In genomic region chr12:67268896-67269631, GRCh38 we compare ENCODE assay signal across 8 cellular contexts. TPM values are rescaled to one million over a fixed set of nuclear protein-coding genes. Genes with fewer than 3 reads are reported as not detected.
A peak's percentile ranks its signal among the peaks of the same experiment; 100 is the strongest.
DNase-seq lines count a peak whose midpoint lies in the region; ATAC-seq and TF ChIP-seq lines count a peak whose summit lies in the region.

Gene CAND1 (plus strand): TSS chr12:67269358. CDS start chr12:67269718, 360 bp downstream.

- no peak for TF ChIP-seq EP300 in upper lobe of left lung (IDR thresholded peaks at IDR 0.05)

- TF ChIP-seq CTCF in GM13976 (IDR thresholded peaks at IDR 0.05; ENCODE audit: borderline replicate concordance, control extremely low read depth, extremely low read depth, insufficient read depth, missing control alignments) = peak; percentile 13
- peak in 4 of 12 donors; percentile 12 to 51 (median 31) for TF ChIP-seq CTCF in heart left ventricle (IDR thresholded peaks at IDR 0.05)
- peak in 2 of 6 experiments; percentile 23 to 40 for TF ChIP-seq CTCF in upper lobe of left lung (IDR thresholded peaks at IDR 0.05)

- in situ Hi-C loops in GM13976 (cut with MboI; ENCODE audit: low sequenced_read_pairs, unreplicated experiment) = no loop called here

- H3K27me3 ChIP-seq in heart left ventricle (no peaks in the 10 kb centered on the region), upper lobe of left lung (no peaks in the 10 kb centered on the region)

- TF ChIP-seq POLR2A in heart left ventricle (IDR thresholded peaks at IDR 0.05) (peak in 1 of 2 donors; percentile 88), upper lobe of left lung (IDR thresholded peaks at IDR 0.05) (peak in 2 of 4 donors; percentile 71 to 94)

- H3K4me1 ChIP-seq in heart left ventricle (peaks cover 3 to 46% (median 33%) of the 10 kb centered on the region in 12 donors), upper lobe of left lung (peaks cover 14 to 33% (median 31%) of the 10 kb centered on the region in 4 donors)

- no peaks in the 10 kb centered on the region for H3K9me3 ChIP-seq in heart left ventricle
- no peaks in the 10 kb centered on the region for H3K9me3 ChIP-seq in upper lobe of left lung

- 0% methylated on average over 37 to 61 of the region's 61 CpGs for WGBS in heart left ventricle, 4 donors
- 0% methylated on average over 33 to 37 of the region's 61 CpGs for WGBS in upper lobe of left lung, 2 donors

- DNase-seq in GM13976 (ENCODE audit: low spot score) (peak; percentile 93), NCI-H146 (lab: John Stamatoyannopoulos, UW) (peak; percentile 98), T-helper 1 cell (peak; percentile 91 to 98 (median 95)), amniotic epithelial cell (ENCODE audit: low read depth) (peak; percentile 99), heart left ventricle (peak; percentile 97 to 98 (median 98)), posterior cingulate gyrus (peak; percentile 96 to 100 (median 97)), upper lobe of left lung (peak; percentile 96 to 98)

- peak within 1 kb of the TSS; percentile 81 to 91 (median 85) for H3K4me3 ChIP-seq in heart left ventricle
- H3K4me3 ChIP-seq in upper lobe of left lung = peak within 1 kb of the TSS; percentile 71 to 86 (median 76)

- ATAC-seq in HG02870 (IDR thresholded peaks at IDR 0.05; ENCODE audit: unreplicated experiment) (peak; percentile 75), heart left ventricle (peak; percentile 93 to 95 (median 94)), upper lobe of left lung (ENCODE audit: low FRiP score in 2 of 2) (peak; percentile 95 to 99)

- peak within 1 kb of the TSS; percentile 92 to 99 (median 97) for H3K27ac ChIP-seq in heart left ventricle
- H3K27ac ChIP-seq in upper lobe of left lung = peak within 1 kb of the TSS; percentile 89 to 99 (median 98)

- H3K36me3 ChIP-seq in heart left ventricle (peaks cover 0 to 7% (median 0%) of the 10 kb centered on the region in 9 donors), upper lobe of left lung (no peaks in the 10 kb centered on the region)

- intact Hi-C loops in heart left ventricle (cut with DNase I) (loop anchor here in 1 of 10 donors (2.0 kb wide), 1 partner anchor 380 kb away; the partner anchor contains the start of gene DYRK2), posterior cingulate gyrus (cut with DNase I) (no loop called here)

RNA-seq across cellular contexts. Expression of gene CAND1, which starts in this region (rescaled TPM):
- total RNA-seq in heart left ventricle (10 to 100 TPM; 16.0 to 69.0 (median 35.9) TPM), upper lobe of left lung (10 to 100 TPM; 39.2 to 96.3 (median 87.5) TPM)
- polyA plus RNA-seq in heart left ventricle = 10 to 100 TPM in 1 of 2 donors, 1 to 10 TPM in 1; 5.8 to 23.4 TPM

Comparison
In these comparisons a context has a peak if more than half of its experiments do, and no peak if none do; other contexts are left out.
1. Peak in every context shown above with its lines: DNase-seq, ATAC-seq, H3K4me3 ChIP-seq and H3K27ac ChIP-seq.